21 cellular contexts compared by ENCODE assay signal in genomic region chr13:22285867-22286632, GRCh38.
"Had no signal": no experiment of that assay in that cellular context is flagged by ENCODE, and none has a peak within 500 bp of the region (broad histone marks: within the 10 kb centered on the region; RNA-seq: fewer than 3 reads in every experiment).

No MANE protein-coding gene starts in this region.

- ATAC-seq: activated T-helper 17 cell treated with anti-CD3 and anti-CD28 coated beads, Interleukin-2, amount 50 U/mL, for 72 hours; left lung; natural killer cell treated with Interleukin-12 subunit alpha and Interleukin-12 subunit beta and Interleukin-15 and Interleukin-18, amount 100 ng/mL, for 72 hours; right cardiac atrium; stimulated activated naive CD8-positive, alpha-beta T cell treated with anti-CD3 and anti-CD28 coated beads, Interleukin-15, Interleukin-2, amounts not matched to agents 100 U/mL and 50 U/mL, for 24 hours had no signal

- H3K36me3 Mint-ChIP-seq: natural killer cell treated with Interleukin-12 subunit alpha and Interleukin-12 subunit beta and Interleukin-15 and Interleukin-18, amount 100 ng/mL, for 72 hours had no signal

- H3K27ac Mint-ChIP-seq: activated T-helper 17 cell treated with anti-CD3 and anti-CD28 coated beads, Interleukin-2, amount 50 U/mL, for 72 hours; natural killer cell treated with Interleukin-12 subunit alpha and Interleukin-12 subunit beta and Interleukin-15 and Interleukin-18, amount 100 ng/mL, for 72 hours had no signal

- H3K4me3 Mint-ChIP-seq: activated T-helper 17 cell treated with anti-CD3 and anti-CD28 coated beads, Interleukin-2, amount 50 U/mL, for 72 hours; natural killer cell treated with Interleukin-12 subunit alpha and Interleukin-12 subunit beta and Interleukin-15 and Interleukin-18, amount 100 ng/mL, for 72 hours had no signal

- H3K9me3 ChIP-seq: breast epithelium, esophagus squamous epithelium, left lung, prostate gland, transverse colon had no signal

- H3K27ac ChIP-seq: breast epithelium, esophagus squamous epithelium, left lung, prostate gland, skin epidermis, transverse colon had no signal

- H3K9me3 Mint-ChIP-seq: activated T-helper 17 cell treated with anti-CD3 and anti-CD28 coated beads, Interleukin-2, amount 50 U/mL, for 72 hours; natural killer cell treated with Interleukin-12 subunit alpha and Interleukin-12 subunit beta and Interleukin-15 and Interleukin-18, amount 100 ng/mL, for 72 hours had no signal

- H3K4me1 ChIP-seq: breast epithelium, esophagus squamous epithelium, left lung, prostate gland, transverse colon had no signal

- H3K4me1 Mint-ChIP-seq: activated T-helper 17 cell treated with anti-CD3 and anti-CD28 coated beads, Interleukin-2, amount 50 U/mL, for 72 hours had no signal

- H3K36me3 ChIP-seq: breast epithelium, esophagus squamous epithelium, left lung, prostate gland, transverse colon had no signal

- DNase-seq: activated CD4-positive, alpha-beta T cell treated with anti-CD3 and anti-CD28 coated beads, Interleukin-2, amount 50 U/mL, for 4 hours; activated CD4-positive, CD25-positive, alpha-beta regulatory T cell treated with anti-CD3 and anti-CD28 coated beads, Interleukin-2, amount 50 U/mL, for 72 hours; activated naive CD4-positive, alpha-beta T cell treated with Interleukin-2 at 50 U/mL for 16 hours; anterior cingulate cortex; cerebellar nuclear complex; effector CD8-positive, alpha-beta T cell; esophagus squamous epithelium; hippocampal formation; kidney; left lung; right cardiac atrium; stimulated activated CD4-positive, alpha-beta T cell treated with anti-CD3 and anti-CD28 coated beads, Interleukin-15, amount 100 ng/mL, for 24 hours; stimulated activated CD4-positive, alpha-beta T cell treated with anti-CD3 and anti-CD28 coated beads, Interleukin-4, amount 100 ng/mL, for 24 hours; stimulated activated naive CD8-positive, alpha-beta T cell treated with anti-CD3 and anti-CD28 coated beads, Interleukin-15, Interleukin-2, amounts not matched to agents 100 U/mL and 50 U/mL, for 24 hours; T1000; transverse colon had no signal

- H3K4me3 ChIP-seq: breast epithelium, esophagus squamous epithelium, left lung, prostate gland, skin epidermis, transverse colon had no signal

- H3K27me3 ChIP-seq: breast epithelium, esophagus squamous epithelium, left lung, transverse colon had no signal
